Comparison of ENCODE assay signal across 40 cellular contexts in genomic region chr11:56473252-56473651, GRCh38. TPM values are rescaled to one million over a fixed set of nuclear protein-coding genes. Genes with fewer than 3 reads are reported as not detected.
"Had no signal": no experiment of that assay in that cellular context is flagged by ENCODE, and none has a peak within 500 bp of the region (broad histone marks: within the 10 kb centered on the region; RNA-seq: fewer than 3 reads in every experiment).

Gene OR5M3, minus strand, starts transcription at chr11:56473352. Its CDS starts 2,855 bp downstream, at chr11:56470497.

- DNase-seq: activated effector memory CD4-positive, alpha-beta T cell treated with anti-CD3 and anti-CD28 coated beads, Interleukin-2, amount 50 U/mL, for 16 hours; activated effector memory CD4-positive, alpha-beta T cell treated with Interleukin-2 at 50 U/mL for 16 hours; activated gamma-delta T cell; activated gamma-delta T cell treated with Interleukin-2 at 50 U/mL for 16 hours; activated naive CD4-positive, alpha-beta T cell; activated naive CD4-positive, alpha-beta T cell treated with anti-CD3 and anti-CD28 coated beads for 36 hours; activated naive CD4-positive, alpha-beta T cell treated with anti-CD3 and anti-CD28 coated beads, Interleukin-2, amount 10 ng/mL, durations not matched to agents 7 days and 5 days; activated naive CD4-positive, alpha-beta T cell treated with anti-CD3 and anti-CD28 coated beads, Interleukin-2, amount 50 U/mL, for 16 hours; activated naive CD4-positive, alpha-beta T cell treated with Interleukin-2 at 50 U/mL for 16 hours; activated naive CD8-positive, alpha-beta T cell treated with anti-CD3 and anti-CD28 coated beads for 36 hours; activated naive CD8-positive, alpha-beta T cell treated with anti-CD3 and anti-CD28 coated beads, Interleukin-2, amount 10 ng/mL, durations not matched to agents 7 days and 5 days; activated naive CD8-positive, alpha-beta T cell treated with anti-CD3 and anti-CD28 coated beads, Interleukin-2, amount 50 U/mL, for 24 hours; activated T-cell treated with anti-CD3 and anti-CD28 coated beads, Interleukin-2, amount 50 U/mL, for 1 hour; activated T-cell treated with anti-CD3 and anti-CD28 coated beads, Interleukin-2, amount 50 U/mL, for 24 hours; activated T-cell treated with anti-CD3 and anti-CD28 coated beads, Interleukin-2, amount 50 U/mL, for 4 hours; activated T-cell treated with anti-CD3 and anti-CD28 coated beads, Interleukin-2, amount 50 U/mL, for 48 hours; activated T-cell treated with anti-CD3 and anti-CD28 coated beads, Interleukin-2, amount 50 U/mL, for 72 hours; adrenal gland; amniotic stem cell; amygdala; anterior cingulate cortex; aorta; body of pancreas; brain microvascular endothelial cell; caudate nucleus; central memory CD4-positive, alpha-beta T cell; cerebellar nuclear complex had no signal

- ATAC-seq: activated naive CD4-positive, alpha-beta T cell treated with anti-CD3 and anti-CD28 coated beads, Interleukin-2, amount 50 U/mL, for 72 hours; activated naive CD8-positive, alpha-beta T cell treated with anti-CD3 and anti-CD28 coated beads, Interleukin-2, amount 50 U/mL, for 24 hours; activated T-cell treated with anti-CD3 and anti-CD28 coated beads, Interleukin-2, amount 50 U/mL, for 4 hours; activated T-cell treated with anti-CD3 and anti-CD28 coated beads, Interleukin-2, amount 50 U/mL, for 72 hours; activated T-helper 17 cell treated with anti-CD3 and anti-CD28 coated beads, Interleukin-2, amount 50 U/mL, for 72 hours; body of pancreas had no signal

- H3K9me3 ChIP-seq: adrenal gland, ascending aorta, body of pancreas, breast epithelium had no signal

- H3K36me3 ChIP-seq: adrenal gland, ascending aorta, brain microvascular endothelial cell, breast epithelium, cardiac muscle cell had no signal

- H3K4me3 ChIP-seq: adrenal gland, ascending aorta, body of pancreas, breast epithelium, cardiac muscle cell had no signal

- H3K27me3 ChIP-seq: adrenal gland, ascending aorta, body of pancreas, brain microvascular endothelial cell, breast epithelium, cardiac muscle cell had no signal

- H3K4me1 ChIP-seq: adrenal gland, ascending aorta, body of pancreas, breast epithelium had no signal

- H3K27ac ChIP-seq: adrenal gland, ascending aorta, body of pancreas, brain microvascular endothelial cell, breast epithelium, cardiac muscle cell had no signal

RNA-seq across cellular contexts. Expression of gene OR5M3, which starts in this region (rescaled TPM):
- total RNA-seq: activated naive CD4-positive, alpha-beta T cell treated with anti-CD3 and anti-CD28 coated beads for 36 hours; activated naive CD4-positive, alpha-beta T cell treated with anti-CD3 and anti-CD28 coated beads, Interleukin-2, amount 50 U/mL, for 72 hours; activated naive CD8-positive, alpha-beta T cell treated with anti-CD3 and anti-CD28 coated beads for 36 hours; activated naive CD8-positive, alpha-beta T cell treated with anti-CD3 and anti-CD28 coated beads, Interleukin-2, amount 10 ng/mL, durations not matched to agents 7 days and 5 days; activated T-cell treated with anti-CD3 and anti-CD28 coated beads, Interleukin-2, amount 50 U/mL, for 4 hours; activated T-cell treated with anti-CD3 and anti-CD28 coated beads, Interleukin-2, amount 50 U/mL, for 72 hours; activated T-helper 1 cell treated with anti-CD3 and anti-CD28 coated beads, Interleukin-12 subunit alpha, Interleukin-12 subunit beta, Interleukin-2, Interleukin-4 antibody, amounts not matched to agents 30 ng/mL and 10 ng/mL and 1 ng/mL, durations not matched to agents 14 hours and 24 hours and 36 hours; activated T-helper 17 cell treated with anti-CD3 and anti-CD28 coated beads, Interleukin-2, amount 50 U/mL, for 72 hours; activated T-helper 2 cell treated with anti-CD3 and anti-CD28 coated beads, Interferon-gamma antibody, Interleukin-2, Interleukin-4, amounts not matched to agents 10 μg/mL and 5 μg/mL and 100 μg/mL, durations not matched to agents 14 hours and 24 hours and 36 hours; adrenal gland; aorta; ascending aorta; astrocyte; body of pancreas; breast epithelium; bronchial epithelial cell; cardiac muscle cell; cardiac septum; cerebellum; chondrocyte had no signal
- polyA plus RNA-seq: adipose tissue, adrenal gland, aorta, cardiac muscle cell had no signal
